ENCODE assay signal across 8 cellular contexts in genomic region chr19:46372901-46373572, GRCh38. TPM values are rescaled to one million over a fixed set of nuclear protein-coding genes. Genes with fewer than 3 reads are reported as not detected.
DNase-seq lines count a peak whose midpoint lies in the region; ATAC-seq lines count a peak whose summit lies in the region.

No MANE protein-coding gene starts in this region.

- peak overlapping the region; percentile 97 for H4K91ac ChIP-seq in trophoblast cell (ENCODE audit: low read depth, low read length)

- peaks cover 3% of the 10 kb centered on the region for H3K9me3 ChIP-seq in trophoblast cell (ENCODE audit: insufficient read depth, low read depth, low read length)

- H3K4me3 Mint-ChIP-seq in stimulated activated memory B cell treated with anti-CD40 and anti-IgM and Interleukin-4, amounts not matched to agents 10 μg/mL and 1 μg/mL and 100 μg/mL, for 72 hours: no peak overlapping the region

- no peaks in the 10 kb centered on the region for H3K9me3 Mint-ChIP-seq in stimulated activated memory B cell treated with anti-CD40 and anti-IgM and Interleukin-4, amounts not matched to agents 10 μg/mL and 1 μg/mL and 100 μg/mL, for 72 hours

- peak overlapping the region; percentile 99 for H2AK5ac ChIP-seq in trophoblast cell (ENCODE audit: low read length)

- H2BK5ac ChIP-seq in trophoblast cell (ENCODE audit: low read depth, low read length, poor library complexity): peak overlapping the region; percentile 91

- WGBS in trophoblast cell (ENCODE audit: extremely low coverage, insufficient coverage, insufficient read length): no CpG with 5 or more reads among the region's 13 CpGs

- ATAC-seq in stimulated activated memory B cell treated with anti-CD40 and anti-IgM and Interleukin-4, amounts not matched to agents 10 μg/mL and 1 μg/mL and 100 μg/mL, for 72 hours: no peak

- no peak overlapping the region for H3K9ac ChIP-seq in trophoblast cell (ENCODE audit: low read length)

- H3K79me1 ChIP-seq in trophoblast cell (ENCODE audit: low read length): peaks cover 21% of the 10 kb centered on the region

- H3K36me3 Mint-ChIP-seq in stimulated activated memory B cell treated with anti-CD40 and anti-IgM and Interleukin-4, amounts not matched to agents 10 μg/mL and 1 μg/mL and 100 μg/mL, for 72 hours: peaks cover 52% of the 10 kb centered on the region

- H3K14ac ChIP-seq in trophoblast cell (ENCODE audit: low read length): peak overlapping the region; percentile 96

- peaks cover 11% of the 10 kb centered on the region for H3K79me2 ChIP-seq in trophoblast cell (ENCODE audit: control insufficient read depth, insufficient read depth, low read length, poor library complexity)

- peak overlapping the region; percentile 74 for H2AFZ ChIP-seq in trophoblast cell (ENCODE audit: insufficient read depth, low read length, poor library complexity)

- H3K27me3 Mint-ChIP-seq in stimulated activated memory B cell treated with anti-CD40 and anti-IgM and Interleukin-4, amounts not matched to agents 10 μg/mL and 1 μg/mL and 100 μg/mL, for 72 hours: no peaks in the 10 kb centered on the region

- no peaks in the 10 kb centered on the region for H3K27me3 ChIP-seq in trophoblast cell (ENCODE audit: insufficient read depth, low read length)

- peaks cover 21% of the 10 kb centered on the region for H3K4me1 Mint-ChIP-seq in stimulated activated memory B cell treated with anti-CD40 and anti-IgM and Interleukin-4, amounts not matched to agents 10 μg/mL and 1 μg/mL and 100 μg/mL, for 72 hours

- peak overlapping the region; percentile 50 for H3K4ac ChIP-seq in trophoblast cell (ENCODE audit: low read depth, low read length)

- H3K36me3 ChIP-seq in trophoblast cell (ENCODE audit: control insufficient read depth in 1 of 2, insufficient read depth in 2 of 2, low read length in 2 of 2): peaks cover 15 to 30% of the 10 kb centered on the region in 2 experiments

- peaks cover 32 to 38% of the 10 kb centered on the region in 2 experiments for H3K4me1 ChIP-seq in trophoblast cell (ENCODE audit: control insufficient read depth in 1 of 2, insufficient read depth in 2 of 2, low read length in 2 of 2)

- H4K8ac ChIP-seq in trophoblast cell (ENCODE audit: low read depth, low read length): peak overlapping the region; percentile 91

- H2BK12ac ChIP-seq in trophoblast cell (ENCODE audit: low read length): peak overlapping the region; percentile 97

- H3K4me2 ChIP-seq in trophoblast cell (ENCODE audit: low read length): peak overlapping the region; percentile 22

- no peak overlapping the region for H3K23ac ChIP-seq in trophoblast cell (ENCODE audit: low read length)

- H2BK120ac ChIP-seq in trophoblast cell (ENCODE audit: insufficient read depth, low read length, poor library complexity): peak overlapping the region; percentile 79

- H3K4me3 ChIP-seq in trophoblast cell (ENCODE audit: low read depth, low read length): no peak overlapping the region

- H3K27ac ChIP-seq in epithelial cell of prostate (peak overlapping the region; percentile 98), trophoblast cell (ENCODE audit: low read depth, low read length) (peak overlapping the region; percentile 79)

- peak overlapping the region; percentile 90 for H4K12ac ChIP-seq in trophoblast cell (ENCODE audit: low read depth, low read length)

- H3K27ac Mint-ChIP-seq in stimulated activated memory B cell treated with anti-CD40 and anti-IgM and Interleukin-4, amounts not matched to agents 10 μg/mL and 1 μg/mL and 100 μg/mL, for 72 hours: no peak overlapping the region

- peak; percentile 57 for DNase-seq in DMS153 treated with DMSO at 0.1 percent for 48 hours (lab: John Stamatoyannopoulos, UW; ENCODE audit: unreplicated experiment)
- DNase-seq in NCI-H345 treated with DMSO at 0.1 percent for 48 hours (lab: John Stamatoyannopoulos, UW; ENCODE audit: unreplicated experiment): peak; percentile 5
- peak; percentile 27 for DNase-seq in epithelial cell of prostate (ENCODE audit: low read depth, low spot score)
- no peak for DNase-seq in trophoblast cell
- no peak for DNase-seq in superior temporal gyrus (ENCODE audit: extremely low spot score)
- DNase-seq in inferior parietal cortex (ENCODE audit: extremely low spot score): no peak
- no peak for DNase-seq in activated CD4-positive, CD25-positive, alpha-beta regulatory T cell (lab: John Stamatoyannopoulos, UW)

- H3K18ac ChIP-seq in trophoblast cell (ENCODE audit: low read length): peak overlapping the region; percentile 84

RNA-seq across cellular contexts. Expression of gene PPP5C, which starts 26.1 kb away (rescaled TPM):
- polyA plus RNA-seq in trophoblast cell (2013): 49.7 and 52.0 TPM in 2 replicates

RNA-seq across cellular contexts. Expression of gene CCDC8, which starts 40.3 kb away (rescaled TPM):
- 13.4 and 13.9 TPM in 2 replicates for polyA plus RNA-seq in trophoblast cell (2013)

RNA-seq across cellular contexts. Expression of gene PNMA8C, which starts 55.7 kb away (rescaled TPM):
- polyA plus RNA-seq in trophoblast cell (2013): 0.01 TPM in 1 of 2 replicates, not detected in the other

Comparison
In these comparisons a context has a peak if more than half of its experiments do, and no peak if none do; other contexts are left out.
1. DNase-seq: peak in DMS153 treated with DMSO at 0.1 percent for 48 hours (single experiment), NCI-H345 treated with DMSO at 0.1 percent for 48 hours (single experiment) and epithelial cell of prostate (single experiment); none in trophoblast cell (0 of 2), superior temporal gyrus (single experiment), inferior parietal cortex (single experiment) and activated CD4-positive, CD25-positive, alpha-beta regulatory T cell (0 of 4).